Comparison of ENCODE assay signal across 23 cellular contexts in the genomic region with DNA sequence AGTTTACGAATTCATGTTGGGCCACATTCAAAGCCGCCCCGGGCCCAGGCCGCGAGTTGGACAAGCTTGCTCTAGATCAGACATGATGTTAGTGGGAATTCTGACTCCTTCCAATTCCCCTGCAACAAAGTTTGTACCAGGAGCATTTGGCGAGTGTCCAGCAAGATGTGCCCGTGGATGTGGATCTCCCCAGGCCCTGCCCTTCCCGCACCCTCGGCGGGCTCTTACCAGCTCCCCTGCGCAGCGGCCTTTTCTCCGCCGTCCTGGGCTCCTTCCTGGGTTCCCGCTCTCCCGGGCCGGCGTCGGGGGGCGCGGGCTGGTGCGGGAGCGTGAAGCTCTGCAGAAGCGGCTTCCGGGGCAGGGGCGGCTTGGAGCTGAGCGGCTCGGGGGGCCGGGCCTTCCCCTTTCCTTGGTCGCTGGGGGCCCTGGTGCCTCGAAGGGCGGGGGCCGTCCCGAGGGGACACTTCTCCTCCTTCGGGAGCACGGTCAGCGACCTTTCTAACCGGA.
DNase-seq lines count a peak whose midpoint lies in the region; ATAC-seq and TF ChIP-seq lines count a peak whose summit lies in the region.
"Had no signal": no experiment of that assay in that cellular context is flagged by ENCODE, and none has a peak within 500 bp of the region (broad histone marks: within the 10 kb centered on the region; RNA-seq: fewer than 3 reads in every experiment).

No MANE protein-coding gene starts in this region.

- H3K36me3 Mint-ChIP-seq in activated T-cell treated with anti-CD3 and anti-CD28 coated beads, Interleukin-2, amount 50 U/mL, for 24 hours (ENCODE audit: low read depth), result no peaks in the 10 kb centered on the region
- H3K36me3 Mint-ChIP-seq in mesothelial cell of epicardium, result no peaks in the 10 kb centered on the region
- H3K36me3 Mint-ChIP-seq: memory B cell; naive thymus-derived CD8-positive, alpha-beta T cell; WTC11 had no signal

- no peaks in the 10 kb centered on the region for H3K9me3 Mint-ChIP-seq in activated T-cell treated with anti-CD3 and anti-CD28 coated beads, Interleukin-2, amount 50 U/mL, for 24 hours
- H3K9me3 Mint-ChIP-seq in mesothelial cell of epicardium, result no peaks in the 10 kb centered on the region
- H3K9me3 Mint-ChIP-seq: activated CD8-positive, alpha-beta T cell treated with anti-CD3 and anti-CD28 coated beads for 36 hours; activated naive CD4-positive, alpha-beta T cell treated with anti-CD3 and anti-CD28 coated beads, Interleukin-2, amount 50 U/mL, for 72 hours; activated T-cell treated with anti-CD3 and anti-CD28 coated beads, Interleukin-2, amount 50 U/mL, for 72 hours; memory B cell; WTC11 had no signal

- no peak for DNase-seq in activated T-cell treated with anti-CD3 and anti-CD28 coated beads, Interleukin-2, amount 50 U/mL, for 24 hours
- DNase-seq in activated T-cell treated with anti-CD3 and anti-CD28 coated beads for 4 hours (no peak), coronary artery (ENCODE audit: low spot score) (peak; percentile 68), mesothelial cell of epicardium (ENCODE audit: low spot score in 2 of 2, unreplicated experiment in 2 of 2) (no peak), sciatic nerve (ENCODE audit: low spot score) (no peak)
- peak; percentile 17 for DNase-seq in stimulated activated CD8-positive, alpha-beta memory T cell treated with anti-CD3 and anti-CD28 coated beads, Interleukin-4, amount 100 ng/mL, for 48 hours
- DNase-seq in activated CD4-positive, CD25-positive, alpha-beta regulatory T cell (lab: John Stamatoyannopoulos, UW), result no peak
- DNase-seq: hippocampal formation, islet precursor cell, NCI-H1092 treated with DMSO at 0.1 percent for 48 hours, NCI-H2029, NCI-H226, NCI-H774, T1000, tibial artery had no signal

- peak overlapping the region; percentile 74 for H3K4me3 ChIP-seq in coronary artery

- H3K4me3 Mint-ChIP-seq in activated T-cell treated with anti-CD3 and anti-CD28 coated beads, Interleukin-2, amount 50 U/mL, for 24 hours, result no peak overlapping the region
- peak overlapping the region; percentile 47 for H3K4me3 Mint-ChIP-seq in mesothelial cell of epicardium
- H3K4me3 Mint-ChIP-seq: memory B cell, WTC11 had no signal

- H3K27ac Mint-ChIP-seq in activated T-cell treated with anti-CD3 and anti-CD28 coated beads, Interleukin-2, amount 50 U/mL, for 24 hours, result peak overlapping the region; percentile 22
- no peak overlapping the region for H3K27ac Mint-ChIP-seq in mesothelial cell of epicardium
- H3K27ac Mint-ChIP-seq: activated CD8-positive, alpha-beta T cell treated with anti-CD3 and anti-CD28 coated beads for 36 hours; activated naive CD4-positive, alpha-beta T cell treated with anti-CD3 and anti-CD28 coated beads, Interleukin-2, amount 50 U/mL, for 72 hours; activated T-cell treated with anti-CD3 and anti-CD28 coated beads, Interleukin-2, amount 50 U/mL, for 72 hours; memory B cell; WTC11 had no signal

- no peak for ATAC-seq in sciatic nerve
- ATAC-seq in HG03460 (IDR thresholded peaks at IDR 0.05; ENCODE audit: unreplicated experiment), result no peak

- H3K27ac ChIP-seq in coronary artery, result peak overlapping the region in 1 of 2 donors; percentile 86
- H3K27ac ChIP-seq: epithelial cell of prostate had no signal

- peaks cover 17% of the 10 kb centered on the region for H3K4me1 Mint-ChIP-seq in activated T-cell treated with anti-CD3 and anti-CD28 coated beads, Interleukin-2, amount 50 U/mL, for 24 hours (ENCODE audit: low read depth)
- H3K4me1 Mint-ChIP-seq in mesothelial cell of epicardium, result peaks cover 25% of the 10 kb centered on the region

- intact Hi-C loops in sciatic nerve (cut with DNase I), result no loop called here

- no peak for TF ChIP-seq CTCF in coronary artery (IDR thresholded peaks at IDR 0.05)
- TF ChIP-seq CTCF in mesothelial cell of epicardium (IDR thresholded peaks at IDR 0.05; ENCODE audit: unreplicated experiment), result no peak

- H3K27me3 Mint-ChIP-seq in activated T-cell treated with anti-CD3 and anti-CD28 coated beads, Interleukin-2, amount 50 U/mL, for 24 hours, result no peaks in the 10 kb centered on the region
- peaks cover 37% of the 10 kb centered on the region for H3K27me3 Mint-ChIP-seq in mesothelial cell of epicardium (ENCODE audit: low read depth)
- H3K27me3 Mint-ChIP-seq: memory B cell had no signal

Comparison
In these comparisons a context has a peak if more than half of its experiments do, and no peak if none do; other contexts are left out.
1. DNase-seq: peak in coronary artery (single experiment) and stimulated activated CD8-positive, alpha-beta memory T cell treated with anti-CD3 and anti-CD28 coated beads, Interleukin-4, amount 100 ng/mL, for 48 hours (single experiment); none in activated T-cell treated with anti-CD3 and anti-CD28 coated beads, Interleukin-2, amount 50 U/mL, for 24 hours (single experiment), activated T-cell treated with anti-CD3 and anti-CD28 coated beads for 4 hours (single experiment), mesothelial cell of epicardium (0 of 2), sciatic nerve (single experiment) and activated CD4-positive, CD25-positive, alpha-beta regulatory T cell (0 of 4).